In genomic region chr2:27621524-27621923, GRCh38 we compare ENCODE assay signal across 1 cellular context.
TF ChIP-seq lines count a peak whose summit lies in the region.

No MANE protein-coding gene starts in this region.

TF ChIP-seq in GM23338, 12 proteins besides CTCF, POLR2A, EP300 and RAD21 (continued from another document):
- TF ChIP-seq ETS1 (IDR thresholded peaks at IDR 0.05) (no peak), JUNB (IDR thresholded peaks at IDR 0.05; ENCODE audit: unreplicated experiment) (no peak), NANOG (IDR thresholded peaks at IDR 0.05; ENCODE audit: borderline replicate concordance) (no peak), POLR2AphosphoS5 (IDR thresholded peaks at IDR 0.05; ENCODE audit: low read depth) (no peak), ZNF114 (CRISPR knock-in tag; IDR thresholded peaks at IDR 0.05) (no peak), ZNF331 (CRISPR knock-in tag; IDR thresholded peaks at IDR 0.05; ENCODE audit: low read depth) (no peak), EZH2 (IDR thresholded peaks at IDR 0.05; ENCODE audit: low read depth, unreplicated experiment) (no peak), ZNF462 (CRISPR knock-in tag; IDR thresholded peaks at IDR 0.05) (no peak), EZH2phosphoT487 (IDR thresholded peaks at IDR 0.05; ENCODE audit: unreplicated experiment) (no peak), STAT1 (IDR thresholded peaks at IDR 0.05; ENCODE audit: unreplicated experiment) (no peak), CREB1 (CRISPR knock-in tag; IDR thresholded peaks at IDR 0.05; ENCODE audit: low read depth) (no peak)
